In genomic region chr13:84191199-84191598, GRCh38 we compare ENCODE assay signal across 17 cellular contexts.
"Had no signal": no experiment of that assay in that cellular context is flagged by ENCODE, and none has a peak within 500 bp of the region (broad histone marks: within the 10 kb centered on the region; RNA-seq: fewer than 3 reads in every experiment).

No MANE protein-coding gene starts in this region.

- ATAC-seq: gastroesophageal sphincter; stimulated activated naive CD8-positive, alpha-beta T cell treated with anti-CD3 and anti-CD28 coated beads, Interleukin-15, Interleukin-2, amounts not matched to agents 100 U/mL and 50 U/mL, for 24 hours; T-cell; upper lobe of right lung; WTC11 had no signal

- DNase-seq: activated CD4-positive, alpha-beta T cell treated with anti-CD3 and anti-CD28 coated beads, Interleukin-2, amount 50 U/mL, for 48 hours; activated naive CD4-positive, alpha-beta T cell treated with Interleukin-2 at 50 U/mL for 16 hours; activated naive CD8-positive, alpha-beta T cell treated with anti-CD3 and anti-CD28 coated beads for 36 hours; activated T-cell treated with anti-CD3 and anti-CD28 coated beads, Interleukin-2, amount 50 U/mL, for 48 hours; amniotic stem cell; islet precursor cell; left cardiac atrium; nephron progenitor cell; stimulated activated CD4-positive, alpha-beta T cell treated with anti-CD3 and anti-CD28 coated beads, Interleukin-12 subunit alpha, Interleukin-12 subunit beta, amount 100 ng/mL, for 4 hours; stimulated activated CD4-positive, alpha-beta T cell treated with anti-CD3 and anti-CD28 coated beads, Interleukin-4, amount 100 ng/mL, for 4 hours; stimulated activated naive CD8-positive, alpha-beta T cell treated with anti-CD3 and anti-CD28 coated beads, Interleukin-15, Interleukin-2, amounts not matched to agents 100 U/mL and 50 U/mL, for 24 hours; T-cell; upper lobe of right lung had no signal

- H3K27me3 ChIP-seq: esophagus muscularis mucosa, gastroesophageal sphincter, upper lobe of right lung had no signal

- H3K36me3 ChIP-seq: esophagus muscularis mucosa, gastroesophageal sphincter, upper lobe of right lung had no signal

- H3K9me3 ChIP-seq: esophagus muscularis mucosa, upper lobe of right lung had no signal

- H3K27ac ChIP-seq: coronary artery, esophagus muscularis mucosa, gastroesophageal sphincter, upper lobe of right lung had no signal

- H3K4me1 ChIP-seq: esophagus muscularis mucosa, gastroesophageal sphincter, upper lobe of right lung had no signal

- H3K4me3 ChIP-seq: coronary artery, esophagus muscularis mucosa, gastroesophageal sphincter, upper lobe of right lung had no signal
